ENCODE assay signal across 27 cellular contexts in the genomic region with DNA sequence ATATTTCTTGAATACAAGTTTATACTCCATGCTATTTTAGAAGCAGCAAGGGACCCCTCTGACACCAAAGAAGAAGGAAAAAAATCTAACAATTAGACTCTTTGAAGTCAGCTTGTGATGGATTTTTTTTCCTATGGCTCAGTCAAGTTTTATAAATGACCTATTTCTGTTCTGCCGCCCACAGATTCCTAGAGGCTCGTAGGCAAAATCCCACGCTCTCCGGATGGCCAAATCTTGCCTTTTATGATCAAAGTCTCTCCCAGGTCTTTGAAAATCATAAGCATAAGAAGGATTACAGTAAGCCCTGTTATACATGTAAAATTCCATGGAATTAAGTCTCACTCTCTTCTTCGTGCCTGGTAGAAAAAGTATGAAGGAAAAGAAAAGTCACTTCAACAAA. TPM values are rescaled to one million over a fixed set of nuclear protein-coding genes. Genes with fewer than 3 reads are reported as not detected.
DNase-seq lines count a peak whose midpoint lies in the region; ATAC-seq and TF ChIP-seq lines count a peak whose summit lies in the region.
"Had no signal": no experiment of that assay in that cellular context is flagged by ENCODE, and none has a peak within 500 bp of the region (broad histone marks: within the 10 kb centered on the region; RNA-seq: fewer than 3 reads in every experiment).

No MANE protein-coding gene starts in this region.

- H3K27ac ChIP-seq in breast epithelium (peak overlapping the region; percentile 77 to 82), stomach (peak overlapping the region in 4 of 5 donors; percentile 55 to 72 (median 60))
- H3K27ac ChIP-seq: brain microvascular endothelial cell, epithelial cell of prostate, right atrium auricular region, WERI-Rb-1 had no signal

- H3K36me3 ChIP-seq in Caco-2 (ENCODE audit: control insufficient read depth, insufficient read depth, low read length) (no peaks in the 10 kb centered on the region), breast epithelium (no peaks in the 10 kb centered on the region), stomach (peaks cover 0 to 6% (median under 1%) of the 10 kb centered on the region in 4 donors)
- H3K36me3 ChIP-seq: brain microvascular endothelial cell, right atrium auricular region, WERI-Rb-1 had no signal

- H3K4me3 Mint-ChIP-seq in Caco-2 (ENCODE audit: unreplicated experiment), result no peak overlapping the region
- H3K4me3 Mint-ChIP-seq: activated naive CD8-positive, alpha-beta T cell treated with anti-CD3 and anti-CD28 coated beads, Interleukin-2, amount 50 U/mL, for 24 hours; B cell; natural killer cell; stimulated activated effector memory CD8-positive, alpha-beta T cell treated with anti-CD3 and anti-CD28 coated beads, Interleukin-12 subunit alpha, Interleukin-12 subunit beta, amount 100 ng/mL, for 72 hours had no signal

- TF ChIP-seq POLR2A in breast epithelium (IDR thresholded peaks at IDR 0.05), result no peak
- no peak for TF ChIP-seq POLR2A in stomach (IDR thresholded peaks at IDR 0.05)

- ATAC-seq in GM21367 (IDR thresholded peaks at IDR 0.05; ENCODE audit: unreplicated experiment), result no peak
- ATAC-seq in HG02763 (IDR thresholded peaks at IDR 0.05; ENCODE audit: unreplicated experiment), result no peak
- ATAC-seq in HG03354 (IDR thresholded peaks at IDR 0.05; ENCODE audit: poor library complexity, severe bottlenecking, unreplicated experiment), result no peak
- ATAC-seq: activated naive CD8-positive, alpha-beta T cell treated with anti-CD3 and anti-CD28 coated beads, Interleukin-2, amount 50 U/mL, for 24 hours; natural killer cell; Panc1; stimulated activated effector memory CD8-positive, alpha-beta T cell treated with anti-CD3 and anti-CD28 coated beads, Interleukin-12 subunit alpha, Interleukin-12 subunit beta, amount 100 ng/mL, for 72 hours had no signal

- WGBS in stomach, 5 donors, result 63 to 86% (median 78%) methylated on average over 5 of the region's 5 CpGs

- POLR2A ChIA-PET in Caco-2 (lab: Charles Lee), result interaction anchor here (0.6 kb wide), 1 partner anchor 27 kb away, joined by 4 read pairs; no protein-coding TSS in a partner anchor

- TF ChIP-seq EP300 in stomach (IDR thresholded peaks at IDR 0.05), result no peak

- H3K27me3 Mint-ChIP-seq in Caco-2 (ENCODE audit: insufficient read depth, unreplicated experiment), result no peaks in the 10 kb centered on the region

- H3K9me3 Mint-ChIP-seq in Caco-2 (ENCODE audit: unreplicated experiment), result no peaks in the 10 kb centered on the region
- H3K9me3 Mint-ChIP-seq: activated naive CD8-positive, alpha-beta T cell treated with anti-CD3 and anti-CD28 coated beads, Interleukin-2, amount 50 U/mL, for 24 hours; natural killer cell; stimulated activated effector memory CD8-positive, alpha-beta T cell treated with anti-CD3 and anti-CD28 coated beads, Interleukin-12 subunit alpha, Interleukin-12 subunit beta, amount 100 ng/mL, for 72 hours had no signal

- no peaks in the 10 kb centered on the region for H3K36me3 Mint-ChIP-seq in Caco-2 (ENCODE audit: insufficient read depth, unreplicated experiment)
- H3K36me3 Mint-ChIP-seq: natural killer cell had no signal

- H3K4me1 ChIP-seq in Caco-2, result peaks cover 21% of the 10 kb centered on the region
- peaks cover 0 to 6% of the 10 kb centered on the region in 2 donors for H3K4me1 ChIP-seq in breast epithelium
- H3K4me1 ChIP-seq in stomach, result peaks cover 27 to 57% (median 40%) of the 10 kb centered on the region in 4 donors

- intact Hi-C loops in Caco-2 (cut with micrococcal nuclease; ENCODE audit: unreplicated experiment), result loop anchor here (5.0 kb wide), 1 partner anchor 104 kb away; no protein-coding TSS in a partner anchor
- intact Hi-C loops in breast epithelium (cut with DNase I; ENCODE audit: low total_unique reads), result no loop called here
- intact Hi-C loops in stomach (cut with DNase I; ENCODE audit: low total_unique reads), result no loop called here

- H3K4me3 ChIP-seq in Caco-2 (ENCODE audit: low read depth, low read length), result no peak overlapping the region
- H3K4me3 ChIP-seq in breast epithelium, result no peak overlapping the region
- no peak overlapping the region for H3K4me3 ChIP-seq in stomach
- H3K4me3 ChIP-seq: right atrium auricular region had no signal

- peak overlapping the region; percentile 1 for H3K27ac Mint-ChIP-seq in Caco-2 (ENCODE audit: unreplicated experiment)
- H3K27ac Mint-ChIP-seq: activated naive CD8-positive, alpha-beta T cell treated with anti-CD3 and anti-CD28 coated beads, Interleukin-2, amount 50 U/mL, for 24 hours; B cell; natural killer cell; stimulated activated effector memory CD8-positive, alpha-beta T cell treated with anti-CD3 and anti-CD28 coated beads, Interleukin-12 subunit alpha, Interleukin-12 subunit beta, amount 100 ng/mL, for 72 hours had no signal

- H3K27me3 ChIP-seq in Caco-2 (replicated peaks; ENCODE audit: control insufficient read depth, insufficient read depth, low read length) (no peaks in the 10 kb centered on the region), breast epithelium (no peaks in the 10 kb centered on the region), stomach (no peaks in the 10 kb centered on the region)
- H3K27me3 ChIP-seq: brain microvascular endothelial cell, right atrium auricular region had no signal

- no peak for DNase-seq in Caco-2
- no peak for DNase-seq in breast epithelium (ENCODE audit: low spot score in 2 of 2)
- DNase-seq in kidney glomerular epithelial cell (lab: John Stamatoyannopoulos, UW), result peak; percentile 25
- DNase-seq in stomach, result no peak
- no peak for DNase-seq in activated T-cell treated with anti-CD3 and anti-CD28 coated beads for 4 hours
- DNase-seq: activated CD4-positive, alpha-beta T cell treated with anti-CD3 and anti-CD28 coated beads for 48 hours; activated CD8-positive, alpha-beta memory T cell treated with anti-CD3 and anti-CD28 coated beads for 24 hours; activated naive CD8-positive, alpha-beta T cell treated with anti-CD3 and anti-CD28 coated beads, Interleukin-2, amount 50 U/mL, for 24 hours; activated T-cell treated with anti-CD3 and anti-CD28 coated beads, Interleukin-2, amount 50 U/mL, for 1 hour; brain microvascular endothelial cell; effector CD4-positive, alpha-beta T cell; natural killer cell; NCI-H1105; NCI-H1930; NCI-H526; SHP77 treated with DMSO at 0.1 percent for 48 hours; stimulated activated CD4-positive, alpha-beta T cell treated with anti-CD3 and anti-CD28 coated beads, Interleukin-4, amount 100 ng/mL, for 24 hours; T1000; WERI-Rb-1 had no signal

- TF ChIP-seq CTCF in Caco-2 (IDR thresholded peaks at IDR 0.05; ENCODE audit: insufficient read depth in 1 of 2, low read depth in 1 of 2, low read length in 1 of 2, severe bottlenecking in 1 of 2, unreplicated experiment in 1 of 2), result no peak
- no peak for TF ChIP-seq CTCF in breast epithelium (IDR thresholded peaks at IDR 0.05)
- TF ChIP-seq CTCF in stomach (IDR thresholded peaks at IDR 0.05), result no peak

- BruUV-seq in Caco-2 (replicated peaks; lab: Mats Ljungman, UMichigan), result no TSS peak

- peaks cover 25% of the 10 kb centered on the region for H3K4me1 Mint-ChIP-seq in Caco-2 (ENCODE audit: low read depth, unreplicated experiment)

- H3K9me3 ChIP-seq in Caco-2 (no peaks in the 10 kb centered on the region), breast epithelium (no peaks in the 10 kb centered on the region), stomach (no peaks in the 10 kb centered on the region)
- H3K9me3 ChIP-seq: right atrium auricular region had no signal

- CTCF ChIA-PET in Caco-2 (lab: Charles Lee), result interaction anchor here (1.6 kb wide), 1 partner anchor 10 kb away, joined by 5 read pairs; no protein-coding TSS in a partner anchor

RNA-seq across cellular contexts. Expression of a gene that starts 33.2 kb away (rescaled TPM):
- total RNA-seq in Caco-2 (2022) (37.0 and 44.8 TPM in 2 replicates), breast epithelium (10 to 100 TPM; 37.9 to 61.8 (median 42.9) TPM), stomach (10 to 100 TPM in 4 of 5 donors, under 1 TPM in 1; 0.89 to 15.6 (median 14.1) TPM)
- 10 to 100 TPM; 21.2 to 27.5 (median 25.1) TPM for polyA plus RNA-seq in stomach

RNA-seq across cellular contexts. Expression of a gene that starts 51.5 kb away (rescaled TPM):
- total RNA-seq in Caco-2 (2022) (102 and 108 TPM in 2 replicates), breast epithelium (100 to 1,000 TPM in 1 of 3 donors, 10 to 100 TPM in 2; 80.5 to 115 (median 98.6) TPM), stomach (100 to 1,000 TPM in 2 of 5 donors, 10 to 100 TPM in 3; 14.5 to 362 (median 88.4) TPM)
- polyA plus RNA-seq in stomach, result 1 to 10 TPM; 6.0 to 8.2 (median 6.0) TPM
